ENCODE assay signal across 1 cellular context in the genomic region with DNA sequence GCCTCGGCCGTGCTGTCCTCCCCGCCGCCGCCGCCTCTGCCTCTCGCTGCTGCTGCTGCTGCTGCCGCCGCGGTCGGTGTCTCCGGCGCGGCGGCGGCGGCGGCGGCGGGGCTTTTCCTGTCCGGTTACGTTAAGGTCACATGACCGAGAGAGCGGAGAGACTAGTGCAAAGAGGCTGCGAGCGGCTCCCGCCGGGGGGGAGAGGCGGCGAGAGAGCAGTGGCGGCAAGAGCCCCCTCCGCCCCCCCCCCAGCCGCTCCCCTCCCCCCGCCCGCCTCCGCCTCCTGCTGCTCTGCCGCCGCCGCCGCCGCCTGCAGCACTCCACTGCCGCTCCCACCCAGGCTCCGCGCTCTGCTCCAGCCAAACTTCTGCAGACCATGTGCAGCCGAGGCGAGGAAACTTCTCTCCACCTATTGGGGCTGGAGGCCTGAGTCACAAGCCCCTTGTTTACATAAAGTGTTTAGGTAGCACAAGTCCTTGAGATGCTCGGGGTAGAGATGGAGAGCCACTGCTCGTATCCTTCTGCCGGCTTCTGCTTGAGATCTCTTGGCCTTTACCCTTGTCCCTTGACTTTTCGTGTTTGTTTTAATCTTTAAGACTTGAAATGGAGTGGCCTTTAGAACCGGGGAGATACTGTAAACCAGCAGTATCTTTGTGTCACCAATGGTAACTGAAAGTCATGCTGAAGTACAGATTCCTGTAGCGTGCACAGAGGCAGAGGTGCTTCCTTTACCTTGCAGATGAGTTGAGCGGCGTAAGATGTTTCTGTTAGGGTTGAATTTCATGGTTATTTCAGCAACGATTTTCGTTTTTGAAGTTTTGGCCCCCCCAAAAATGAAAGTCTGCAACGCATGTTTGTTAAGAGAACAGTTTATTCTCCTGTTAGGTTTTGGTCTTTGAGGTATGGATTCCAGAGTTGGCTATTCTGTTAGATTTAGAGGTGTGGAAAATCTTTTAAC.
TF ChIP-seq lines count a peak whose summit lies in the region.

A gene with protein sequence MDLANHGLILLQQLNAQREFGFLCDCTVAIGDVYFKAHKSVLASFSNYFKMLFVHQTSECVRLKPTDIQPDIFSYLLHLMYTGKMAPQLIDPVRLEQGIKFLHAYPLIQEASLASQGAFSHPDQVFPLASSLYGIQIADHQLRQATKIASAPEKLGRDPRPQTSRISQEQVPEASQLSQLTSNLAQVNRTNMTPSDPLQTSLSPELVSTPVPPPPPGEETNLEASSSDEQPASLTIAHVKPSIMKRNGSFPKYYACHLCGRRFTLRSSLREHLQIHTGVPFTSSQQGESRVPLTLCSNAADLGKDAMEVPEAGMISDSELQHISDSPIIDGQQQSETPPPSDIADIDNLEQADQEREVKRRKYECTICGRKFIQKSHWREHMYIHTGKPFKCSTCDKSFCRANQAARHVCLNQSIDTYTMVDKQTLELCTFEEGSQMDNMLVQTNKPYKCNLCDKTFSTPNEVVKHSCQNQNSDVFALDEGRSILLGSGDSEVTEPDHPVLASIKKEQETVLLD (minus strand): TSS at position 89 of the 958 bp plus-strand sequence. CDS start 17,922 bp downstream, outside the sequence.

TF ChIP-seq in SK-N-SH treated with all-trans-retinoic acid at 6 μM for 48 hours, 23 proteins besides CTCF, POLR2A, EP300 and RAD21 (continued from another document):
- TF ChIP-seq, protein P1, sequence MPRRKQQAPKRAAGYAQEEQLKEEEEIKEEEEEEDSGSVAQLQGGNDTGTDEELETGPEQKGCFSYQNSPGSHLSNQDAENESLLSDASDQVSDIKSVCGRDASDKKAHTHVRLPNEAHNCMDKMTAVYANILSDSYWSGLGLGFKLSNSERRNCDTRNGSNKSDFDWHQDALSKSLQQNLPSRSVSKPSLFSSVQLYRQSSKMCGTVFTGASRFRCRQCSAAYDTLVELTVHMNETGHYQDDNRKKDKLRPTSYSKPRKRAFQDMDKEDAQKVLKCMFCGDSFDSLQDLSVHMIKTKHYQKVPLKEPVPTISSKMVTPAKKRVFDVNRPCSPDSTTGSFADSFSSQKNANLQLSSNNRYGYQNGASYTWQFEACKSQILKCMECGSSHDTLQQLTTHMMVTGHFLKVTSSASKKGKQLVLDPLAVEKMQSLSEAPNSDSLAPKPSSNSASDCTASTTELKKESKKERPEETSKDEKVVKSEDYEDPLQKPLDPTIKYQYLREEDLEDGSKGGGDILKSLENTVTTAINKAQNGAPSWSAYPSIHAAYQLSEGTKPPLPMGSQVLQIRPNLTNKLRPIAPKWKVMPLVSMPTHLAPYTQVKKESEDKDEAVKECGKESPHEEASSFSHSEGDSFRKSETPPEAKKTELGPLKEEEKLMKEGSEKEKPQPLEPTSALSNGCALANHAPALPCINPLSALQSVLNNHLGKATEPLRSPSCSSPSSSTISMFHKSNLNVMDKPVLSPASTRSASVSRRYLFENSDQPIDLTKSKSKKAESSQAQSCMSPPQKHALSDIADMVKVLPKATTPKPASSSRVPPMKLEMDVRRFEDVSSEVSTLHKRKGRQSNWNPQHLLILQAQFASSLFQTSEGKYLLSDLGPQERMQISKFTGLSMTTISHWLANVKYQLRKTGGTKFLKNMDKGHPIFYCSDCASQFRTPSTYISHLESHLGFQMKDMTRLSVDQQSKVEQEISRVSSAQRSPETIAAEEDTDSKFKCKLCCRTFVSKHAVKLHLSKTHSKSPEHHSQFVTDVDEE (CRISPR knock-in tag; IDR thresholded peaks at IDR 0.05) = no peak
- TF ChIP-seq SNAI2 (CRISPR knock-in tag; IDR thresholded peaks at IDR 0.05) (no peak), TOX (CRISPR knock-in tag; IDR thresholded peaks at IDR 0.05; ENCODE audit: borderline replicate concordance) (no peak)
